In the genomic region with DNA sequence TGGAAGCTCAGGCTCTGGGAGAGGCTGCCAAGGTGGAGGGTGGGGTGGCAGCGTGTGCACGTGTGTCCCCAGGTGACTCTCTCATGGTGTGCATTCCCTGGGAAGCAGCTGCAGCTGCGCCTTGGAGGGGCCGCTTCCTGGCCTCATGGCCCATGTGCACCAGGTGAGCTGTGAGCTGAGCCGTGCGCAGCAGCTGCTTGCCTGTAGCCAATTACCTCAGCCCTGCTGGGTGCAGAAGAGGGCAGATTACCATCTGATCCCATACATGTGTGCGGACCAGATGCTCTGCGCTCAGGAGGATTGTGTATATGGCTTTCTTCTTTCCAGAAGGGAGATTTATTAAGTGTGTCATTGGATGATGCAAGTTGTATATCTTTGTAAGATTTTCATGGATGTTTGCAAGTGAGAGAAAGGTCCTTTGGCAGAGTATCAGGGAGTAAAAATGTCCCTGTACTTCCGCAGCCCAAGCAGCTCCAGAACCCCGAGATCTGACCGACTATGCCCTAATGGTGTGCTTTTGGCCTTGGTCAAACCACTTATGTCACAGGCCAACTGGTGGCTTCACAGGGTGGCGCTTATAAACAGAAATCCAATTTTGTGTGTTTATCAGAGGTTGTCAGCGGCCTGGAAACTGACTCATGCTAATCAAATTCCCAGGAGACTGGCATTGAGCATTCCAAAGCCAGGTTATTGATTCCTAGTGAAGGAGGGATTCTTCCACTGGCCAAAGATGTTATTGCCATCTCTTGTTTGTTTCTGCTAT, we compare ENCODE assay signal across 1 cellular context.
TF ChIP-seq lines count a peak whose summit lies in the region.

No MANE protein-coding gene starts in this region.

TF ChIP-seq in SK-N-SH, 30 proteins besides CTCF, POLR2A, EP300 and RAD21 (continued from another document):
- TF ChIP-seq FOXM1 (IDR thresholded peaks at IDR 0.05; ENCODE audit: low read depth) (no peak), GATA2 (CRISPR knock-in tag; IDR thresholded peaks at IDR 0.05) (peak; percentile 99), IRF3 (IDR thresholded peaks at IDR 0.05; ENCODE audit: low read depth, low read length) (no peak), FOXJ3 (CRISPR knock-in tag; IDR thresholded peaks at IDR 0.05) (peak; percentile 87), RCOR1 (IDR thresholded peaks at IDR 0.05; ENCODE audit: low read length) (peak; percentile 83), SMC3 (IDR thresholded peaks at IDR 0.05; ENCODE audit: low read depth, low read length) (no peak), CHD2 (IDR thresholded peaks at IDR 0.05; ENCODE audit: low read length, partially characterized antibody) (peak; percentile 56), POLR2AphosphoS5 (IDR thresholded peaks at IDR 0.05; ENCODE audit: low read depth, low read length) (0 out of 2 replicates have a peak, but pooled peaks have one; percentile 37), TCF12 (IDR thresholded peaks at IDR 0.05) (peak; percentile 47), ELF1 (IDR thresholded peaks at IDR 0.05) (no peak), TAF1 (IDR thresholded peaks at IDR 0.05; ENCODE audit: borderline replicate concordance, low read depth, low read length) (no peak)
TF ChIP-seq in SK-N-SH: peak in this region for 7.
